8 cellular contexts compared by ENCODE assay signal in genomic region chr22:46684706-46685105, GRCh38. TPM values are rescaled to one million over a fixed set of nuclear protein-coding genes. Genes with fewer than 3 reads are reported as not detected.
DNase-seq lines count a peak whose midpoint lies in the region; ATAC-seq and TF ChIP-seq lines count a peak whose summit lies in the region.
"Had no signal": no experiment of that assay in that cellular context is flagged by ENCODE, and none has a peak within 500 bp of the region (broad histone marks: within the 10 kb centered on the region; RNA-seq: fewer than 3 reads in every experiment).

No MANE protein-coding gene starts in this region.

- H3K27me3 ChIP-seq in OCI-LY3 (ENCODE audit: low read depth, low read length), result no peaks in the 10 kb centered on the region
- no peaks in the 10 kb centered on the region for H3K27me3 ChIP-seq in neutrophil
- no peaks in the 10 kb centered on the region for H3K27me3 ChIP-seq in psoas muscle (ENCODE audit: insufficient read depth in 3 of 3, low read length in 2 of 3)
- H3K27me3 ChIP-seq in aorta (ENCODE audit: control insufficient read depth in 1 of 2, insufficient read depth in 2 of 2, low read length in 1 of 2), result no peaks in the 10 kb centered on the region

- peak overlapping the region; percentile 8; the same call in 1 of the 2 replicates for H3K9ac ChIP-seq in OCI-LY3 (ENCODE audit: low read length)

- H3K4me1 ChIP-seq in OCI-LY3 (ENCODE audit: low read length) (peaks cover 51% of the 10 kb centered on the region), neutrophil (ENCODE audit: control insufficient read depth in 1 of 2, insufficient read depth in 1 of 2, low read depth in 1 of 2, low read length in 1 of 2) (peaks cover 45 to 47% of the 10 kb centered on the region in 2 experiments), psoas muscle (no peaks in the 10 kb centered on the region), aorta (ENCODE audit: control insufficient read depth in 1 of 2, insufficient read depth in 2 of 2, low read length in 2 of 2) (no peaks in the 10 kb centered on the region)

- ATAC-seq in HG02981 (IDR thresholded peaks at IDR 0.05; ENCODE audit: unreplicated experiment) (peak; percentile 78), psoas muscle (no peak), aorta (ENCODE audit: low FRiP score) (no peak)

- peak; percentile 15 for TF ChIP-seq POLR2A in GM19193 (IDR thresholded peaks at IDR 0.05; ENCODE audit: extremely low read depth, insufficient read depth, insufficient read length)

- WGBS in psoas muscle, 3 donors, result 66 to 75% (median 71%) methylated on average over 10 of the region's 10 CpGs
- 87 to 88% methylated on average over 10 of the region's 10 CpGs for WGBS in aorta, 2 donors

- peak overlapping the region; percentile 56 for H3K4me2 ChIP-seq in OCI-LY3 (ENCODE audit: low read length)

- no peak for DNase-seq in NCI-H146 treated with DMSO at 0.1 percent for 48 hours (lab: John Stamatoyannopoulos, UW; ENCODE audit: unreplicated experiment)
- DNase-seq in psoas muscle, result no peak
- no peak for DNase-seq in aorta

- H3K36me3 ChIP-seq in OCI-LY3 (replicated peaks; ENCODE audit: low read depth, low read length) (peaks cover 42% of the 10 kb centered on the region), neutrophil (peaks cover 70% of the 10 kb centered on the region), psoas muscle (ENCODE audit: insufficient read depth in 1 of 2, low read depth in 1 of 2) (peaks cover 0 to 53% of the 10 kb centered on the region in 2 donors), aorta (ENCODE audit: control insufficient read depth in 1 of 2, insufficient read depth in 2 of 2, low read length in 1 of 2) (peaks cover 0 to 4% of the 10 kb centered on the region in 2 donors)

- H3K27ac ChIP-seq in OCI-LY3 (ENCODE audit: low read length), result peak overlapping the region; percentile 69
- peak overlapping the region; percentile 56 for H3K27ac ChIP-seq in neutrophil
- no peak overlapping the region for H3K27ac ChIP-seq in psoas muscle
- H3K27ac ChIP-seq in aorta (ENCODE audit: low read depth in 1 of 2, low read length in 2 of 2), result no peak overlapping the region
- H3K27ac ChIP-seq: thoracic aorta had no signal

- H3K4me3 ChIP-seq in OCI-LY3 (ENCODE audit: low read length) (peak overlapping the region; percentile 31; the same call in 1 of the 2 replicates), neutrophil (ENCODE audit: low read depth in 1 of 2, low read length in 1 of 2) (no peak overlapping the region), psoas muscle (no peak overlapping the region), aorta (ENCODE audit: low read length in 2 of 2) (no peak overlapping the region)
- H3K4me3 ChIP-seq: thoracic aorta had no signal

- TF ChIP-seq CTCF in OCI-LY3 (IDR thresholded peaks at IDR 0.05; ENCODE audit: low read depth, low read length), result no peak
- TF ChIP-seq CTCF in neutrophil (IDR thresholded peaks at IDR 0.05), result no peak
- TF ChIP-seq CTCF in psoas muscle (IDR thresholded peaks at IDR 0.05), result no peak

- intact Hi-C loops in psoas muscle (cut with DNase I), result loop anchor here in 1 of 2 donors (5.0 kb wide), 1 partner anchor 53 kb away; the partner anchor contains the start of gene CERK
- intact Hi-C loops in aorta (cut with DNase I), result loop anchor here in 1 of 2 donors (5.0 kb wide), 1 partner anchor 107 kb away; no protein-coding TSS in a partner anchor

- H2AFZ ChIP-seq in OCI-LY3 (ENCODE audit: low read depth, low read length), result no peak overlapping the region

- peaks cover 5% of the 10 kb centered on the region; the same call in 1 of the 2 replicates for H4K20me1 ChIP-seq in OCI-LY3 (ENCODE audit: insufficient read depth, low read length)

- no peaks in the 10 kb centered on the region for H3K9me3 ChIP-seq in OCI-LY3 (ENCODE audit: insufficient read depth, low read length)
- H3K9me3 ChIP-seq in neutrophil, result no peaks in the 10 kb centered on the region
- no peaks in the 10 kb centered on the region for H3K9me3 ChIP-seq in psoas muscle
- H3K9me3 ChIP-seq in aorta (ENCODE audit: control insufficient read depth, low read length), result no peaks in the 10 kb centered on the region
- H3K9me3 ChIP-seq: thoracic aorta had no signal

- no peaks in the 10 kb centered on the region for H3K79me2 ChIP-seq in OCI-LY3 (ENCODE audit: low read length)

RNA-seq across cellular contexts. Expression of gene CERK, which starts 53.3 kb away (rescaled TPM):
- 10 to 100 TPM; 26.9 to 38.1 (median 33.9) TPM for total RNA-seq in psoas muscle
- polyA plus RNA-seq in psoas muscle, result 10 to 100 TPM; 13.0 to 26.8 (median 24.8) TPM
- total RNA-seq in aorta, result 10 to 100 TPM; 33.8 to 38.1 TPM
- polyA plus RNA-seq in aorta, result 10 to 100 TPM; 20.6 to 41.6 TPM

Comparison
In these comparisons a context has a peak if more than half of its experiments do, and no peak if none do; other contexts are left out.
1. H3K27ac ChIP-seq: peak in OCI-LY3 (single experiment) and neutrophil (single experiment); none in psoas muscle (single experiment) and aorta (0 of 2).